ENCODE assay signal across 8 cellular contexts in the genomic region with DNA sequence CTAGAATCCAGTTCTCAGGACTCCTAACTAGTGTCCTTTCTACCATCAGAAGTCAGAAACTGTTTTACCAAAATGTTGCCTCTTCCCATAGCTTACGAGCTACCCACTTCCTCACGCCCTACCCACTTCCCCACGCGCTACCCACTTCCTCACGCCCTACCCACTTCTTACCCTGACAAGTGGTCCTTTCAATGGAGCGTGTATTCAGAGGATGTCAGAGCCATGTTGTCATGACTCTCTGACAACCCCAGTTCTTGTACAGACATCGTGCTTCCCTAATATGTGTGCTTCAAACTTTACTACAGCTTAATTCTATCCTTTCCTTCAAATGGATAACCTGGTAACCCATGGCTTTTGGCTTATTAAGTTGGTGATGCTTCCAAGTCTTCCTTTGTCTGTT.
DNase-seq lines count a peak whose midpoint lies in the region; ATAC-seq lines count a peak whose summit lies in the region.

No MANE protein-coding gene starts in this region.

- ATAC-seq in GM21381 (IDR thresholded peaks at IDR 0.05; ENCODE audit: unreplicated experiment) (peak; percentile 20), HG03378 (IDR thresholded peaks at IDR 0.05; ENCODE audit: unreplicated experiment) (peak; percentile 20)

- peak; percentile 45 for DNase-seq in GDM1 (lab: John Stamatoyannopoulos, UW)
- DNase-seq in dermis blood vessel endothelial cell: peak; percentile 0
- no peak for DNase-seq in NCI-H510A (lab: John Stamatoyannopoulos, UW)
- DNase-seq in DMS153 treated with DMSO at 0.1 percent for 48 hours (lab: John Stamatoyannopoulos, UW; ENCODE audit: unreplicated experiment): no peak
- DNase-seq in stimulated activated CD4-positive, alpha-beta T cell treated with anti-CD3 and anti-CD28 coated beads, Interleukin-2, amount 100 ng/mL, for 48 hours: no peak
- no peak for DNase-seq in hepatic stellate cell (ENCODE audit: low spot score)

Comparison
In these comparisons a context has a peak if more than half of its experiments do, and no peak if none do; other contexts are left out.
1. DNase-seq: peak in GDM1 (single experiment) and dermis blood vessel endothelial cell (single experiment); none in NCI-H510A (single experiment), DMS153 treated with DMSO at 0.1 percent for 48 hours (single experiment), stimulated activated CD4-positive, alpha-beta T cell treated with anti-CD3 and anti-CD28 coated beads, Interleukin-2, amount 100 ng/mL, for 48 hours (0 of 2) and hepatic stellate cell (single experiment).